Comparison of ENCODE assay signal across 1 cellular context in the genomic region with DNA sequence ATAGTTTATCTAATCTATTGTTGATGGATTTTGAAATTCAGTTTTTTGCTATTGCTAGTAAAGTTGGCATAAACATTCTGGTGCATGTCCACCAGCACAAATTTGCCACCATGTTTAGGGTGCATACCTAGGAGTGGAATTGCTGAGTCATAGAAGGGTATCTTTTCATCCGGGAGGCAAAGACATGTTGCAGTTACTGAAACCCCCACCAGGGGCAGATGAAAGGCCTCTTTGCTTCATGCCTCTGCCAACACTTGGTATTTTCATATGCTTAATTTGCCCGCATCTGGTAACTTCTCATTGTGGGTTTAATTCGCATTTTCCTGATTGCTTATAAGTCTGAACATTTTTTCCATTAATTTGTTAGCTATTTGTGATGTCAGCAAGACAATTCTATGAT.
A peak's percentile ranks its signal among the peaks of the same experiment; 100 is the strongest.
TF ChIP-seq lines count a peak whose summit lies in the region.

No MANE protein-coding gene starts in this region.

TF ChIP-seq in K562, 482 proteins besides CTCF, POLR2A, EP300 and RAD21:
- TF ChIP-seq YBX1 (IDR thresholded peaks at IDR 0.05) (no peak), MAFG (tag; conservative IDR thresholded peaks at IDR 0.05) (peak; percentile 61), KLF13 (tag; IDR thresholded peaks at IDR 0.05; ENCODE audit: borderline replicate concordance, low read depth) (no peak), ZNF253 (CRISPR knock-in tag; conservative IDR thresholded peaks at IDR 0.05) (no peak), SPI1 (IDR thresholded peaks at IDR 0.05; ENCODE audit: borderline replicate concordance, low read depth, low read length) (no peak), RBM25 (IDR thresholded peaks at IDR 0.05; ENCODE audit: low read depth, low read length, severe bottlenecking) (peak; percentile 22), FOXJ2 (tag; IDR thresholded peaks at IDR 0.05) (no peak), ZNF280B (CRISPR knock-in tag; IDR thresholded peaks at IDR 0.05) (no peak), NFE2 (IDR thresholded peaks at IDR 0.05; ENCODE audit: low read depth) (peak; percentile 73), HDAC2 (IDR thresholded peaks at IDR 0.05) (no peak), MAFK (IDR thresholded peaks at IDR 0.05; ENCODE audit: low read length) (peak; percentile 42; the same call in 1 of the 2 replicates), ZNF316 (IDR thresholded peaks at IDR 0.05) (0 out of 2 replicates have a peak, but pooled peaks have one; percentile 11), TFAM (CRISPR knock-in tag; conservative IDR thresholded peaks at IDR 0.05) (no peak), JUN (IDR thresholded peaks at IDR 0.05; ENCODE audit: borderline replicate concordance, low read depth, low read length) (no peak), JUN (CRISPR knock-in tag; IDR thresholded peaks at IDR 0.05; ENCODE audit: borderline replicate concordance) (no peak), NFE2L1 (tag; IDR thresholded peaks at IDR 0.05; ENCODE audit: borderline replicate concordance, low read depth) (peak; percentile 48; the same call in 1 of the 2 replicates), ERF (CRISPR knock-in tag; IDR thresholded peaks at IDR 0.05) (no peak)
- TF ChIP-seq, protein P1, sequence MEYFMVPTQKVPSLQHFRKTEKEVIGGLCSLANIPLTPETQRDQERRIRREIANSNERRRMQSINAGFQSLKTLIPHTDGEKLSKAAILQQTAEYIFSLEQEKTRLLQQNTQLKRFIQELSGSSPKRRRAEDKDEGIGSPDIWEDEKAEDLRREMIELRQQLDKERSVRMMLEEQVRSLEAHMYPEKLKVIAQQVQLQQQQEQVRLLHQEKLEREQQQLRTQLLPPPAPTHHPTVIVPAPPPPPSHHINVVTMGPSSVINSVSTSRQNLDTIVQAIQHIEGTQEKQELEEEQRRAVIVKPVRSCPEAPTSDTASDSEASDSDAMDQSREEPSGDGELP (CRISPR knock-in tag; IDR thresholded peaks at IDR 0.05; ENCODE audit: borderline replicate concordance), result no peak
- TF ChIP-seq, protein P2, sequence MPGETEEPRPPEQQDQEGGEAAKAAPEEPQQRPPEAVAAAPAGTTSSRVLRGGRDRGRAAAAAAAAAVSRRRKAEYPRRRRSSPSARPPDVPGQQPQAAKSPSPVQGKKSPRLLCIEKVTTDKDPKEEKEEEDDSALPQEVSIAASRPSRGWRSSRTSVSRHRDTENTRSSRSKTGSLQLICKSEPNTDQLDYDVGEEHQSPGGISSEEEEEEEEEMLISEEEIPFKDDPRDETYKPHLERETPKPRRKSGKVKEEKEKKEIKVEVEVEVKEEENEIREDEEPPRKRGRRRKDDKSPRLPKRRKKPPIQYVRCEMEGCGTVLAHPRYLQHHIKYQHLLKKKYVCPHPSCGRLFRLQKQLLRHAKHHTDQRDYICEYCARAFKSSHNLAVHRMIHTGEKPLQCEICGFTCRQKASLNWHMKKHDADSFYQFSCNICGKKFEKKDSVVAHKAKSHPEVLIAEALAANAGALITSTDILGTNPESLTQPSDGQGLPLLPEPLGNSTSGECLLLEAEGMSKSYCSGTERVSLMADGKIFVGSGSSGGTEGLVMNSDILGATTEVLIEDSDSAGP (CRISPR knock-in tag; IDR thresholded peaks at IDR 0.05), result no peak
